In the genomic region with DNA sequence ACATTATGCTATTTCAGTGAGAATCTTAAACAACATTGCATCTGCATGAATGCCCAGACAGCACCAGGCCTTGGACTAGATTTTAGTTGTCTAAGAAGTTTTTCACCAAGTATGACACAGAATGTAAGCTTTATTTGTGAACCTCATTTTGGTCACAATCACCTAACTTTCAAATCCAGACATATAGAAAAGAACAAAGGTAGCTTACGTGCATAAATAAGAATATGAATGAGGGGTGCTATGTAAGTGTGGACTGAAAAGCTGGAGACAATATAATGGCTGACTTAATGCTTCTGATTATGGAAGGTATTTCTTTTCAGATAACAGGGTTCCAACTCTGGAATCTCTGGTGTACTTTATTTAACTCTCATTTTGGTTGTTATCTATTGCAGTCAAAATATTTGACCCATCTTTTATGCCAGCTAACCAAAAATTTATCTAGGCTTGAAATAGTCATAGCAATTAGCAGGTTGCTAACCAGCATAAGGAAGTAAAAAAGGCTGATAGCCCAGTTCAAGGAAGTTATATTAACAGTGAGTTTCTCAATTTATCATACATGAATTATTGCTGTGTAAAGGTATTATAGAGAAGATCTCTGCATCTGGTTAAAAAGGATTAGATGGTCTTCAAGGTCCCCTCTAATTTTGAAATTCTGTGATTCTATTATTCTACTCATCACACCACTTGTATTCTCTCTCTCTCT, we compare ENCODE assay signal across 18 cellular contexts. TPM values are rescaled to one million over a fixed set of nuclear protein-coding genes. Genes with fewer than 3 reads are reported as not detected.
DNase-seq lines count a peak whose midpoint lies in the region; ATAC-seq, FAIRE-seq and TF ChIP-seq lines count a peak whose summit lies in the region.
"Had no signal": no experiment of that assay in that cellular context is flagged by ENCODE, and none has a peak within 500 bp of the region (broad histone marks: within the 10 kb centered on the region; RNA-seq: fewer than 3 reads in every experiment).

No MANE protein-coding gene starts in this region.

- WGBS in A549 (ENCODE audit: missing lambda C conversion rate), result 88% methylated on average over 1 of the region's 1 CpG
- WGBS in body of pancreas, 2 donors, result 93 to 96% methylated on average over 1 of the region's 1 CpG

- no peak for TF ChIP-seq RAD21 in A549 (conservative IDR thresholded peaks at IDR 0.05 in 1 of 2, IDR thresholded peaks at IDR 0.05 in 1 of 2)

- no peak for DNase-seq in A549 (ENCODE audit: low read depth in 1 of 2, low spot score in 1 of 2)
- DNase-seq in CD1c-positive myeloid dendritic cell (ENCODE audit: extremely low spot score), result peak; percentile 28
- DNase-seq in NCI-H69 (lab: John Stamatoyannopoulos, UW), result peak; percentile 13
- no peak for DNase-seq in body of pancreas
- DNase-seq in SW480 (ENCODE audit: low spot score), result no peak
- DNase-seq in NCI-H526 treated with DMSO at 0.1 percent for 48 hours (lab: John Stamatoyannopoulos, UW), result no peak
- DNase-seq: DMS 273 treated with DMSO at 0.1 percent for 48 hours, EL, H7, NCI-H1092 treated with DMSO at 0.1 percent for 48 hours, NCI-H1694, NCI-H2107, NCI-H82, OCI-M1, RPMI8226 had no signal

- peak in 1 of 2 experiments; percentile 5; a peak in 1 of 6 replicates for ATAC-seq in A549
- ATAC-seq in body of pancreas, result peak; percentile 30
- ATAC-seq in HG02852 (IDR thresholded peaks at IDR 0.05; ENCODE audit: unreplicated experiment), result no peak
- ATAC-seq in HG03108 (IDR thresholded peaks at IDR 0.05; ENCODE audit: unreplicated experiment), result no peak

- CTCF ChIA-PET in A549 (lab: Yijun Ruan, JAX), result interaction anchor here (1.2 to 1.5 kb wide), 2 partner anchors 26 to 476 kb away, joined by 3 to 4 read pairs; no protein-coding TSS in a partner anchor

- TF ChIP-seq EP300 in A549 (IDR thresholded peaks at IDR 0.05), result no peak

- H3K4me3 ChIP-seq in A549 (no peak overlapping the region), body of pancreas (no peak overlapping the region)
- H3K4me3 ChIP-seq: BLaER1 had no signal

- intact Hi-C loops in body of pancreas (cut with DNase I), result no loop called here

- POLR2A ChIA-PET in A549 (lab: Yijun Ruan, JAX), result no interaction called here

- H3K27me3 ChIP-seq in body of pancreas, result no peaks in the 10 kb centered on the region
- H3K27me3 ChIP-seq: BLaER1 had no signal

- H3K4me1 ChIP-seq in A549, result peaks cover 92% of the 10 kb centered on the region
- no peaks in the 10 kb centered on the region for H3K4me1 ChIP-seq in body of pancreas
- H3K4me1 ChIP-seq: BLaER1 had no signal

- no peak for TF ChIP-seq POLR2A in A549 (IDR thresholded peaks at IDR 0.05; ENCODE audit: low read length)
- no peak for TF ChIP-seq POLR2A in body of pancreas (IDR thresholded peaks at IDR 0.05)

- TF ChIP-seq CTCF in A549 (IDR thresholded peaks at IDR 0.05), result no peak
- no peak for TF ChIP-seq CTCF in body of pancreas (IDR thresholded peaks at IDR 0.05)

- H3K9me3 ChIP-seq in A549, result no peaks in the 10 kb centered on the region
- no peaks in the 10 kb centered on the region for H3K9me3 ChIP-seq in body of pancreas
- H3K9me3 ChIP-seq: BLaER1 had no signal

- H3K27ac ChIP-seq in A549 (no peak overlapping the region; a peak in 1 of 6 replicates), body of pancreas (no peak overlapping the region)
- H3K27ac ChIP-seq: BLaER1 had no signal

- FAIRE-seq in A549 (lab: Jason Lieb, UNC), result no peak

- H3K36me3 ChIP-seq in body of pancreas (replicated peaks in 1 of 2; ENCODE audit: insufficient read depth in 1 of 2, low read depth in 2 of 2), result no peaks in the 10 kb centered on the region
- H3K36me3 ChIP-seq: BLaER1 had no signal

- H3K4me2 ChIP-seq in A549, result peak overlapping the region; percentile 79; the same call in 2 of the 3 replicates
- H3K4me2 ChIP-seq: BLaER1 had no signal

TF ChIP-seq in A549, 52 proteins besides CTCF, POLR2A, EP300 and RAD21:
- 0 out of 2 replicates have a peak, but pooled peaks have one; percentile 40 for TF ChIP-seq HOXA7 (CRISPR knock-in tag; IDR thresholded peaks at IDR 0.05)
- TF ChIP-seq NFE2L2 (conservative IDR thresholded peaks at IDR 0.05; ENCODE audit: low read length), result no peak

RNA-seq across cellular contexts. Expression of gene SLC7A11, which starts 36.5 kb away (rescaled TPM):
- polyA plus RNA-seq in A549 (2011; rRNA removed) (125 and 161 TPM in 2 replicates), A549 (2017; fragmentation: RNase III; extraction: RNeasy Plus Mini Kit Qiagen cat#74134 plus additional on column Dnase treatment) (52.0 to 53.9 TPM (median 52.4 TPM) in 3 replicates)
- 16.0 and 18.3 TPM in 2 replicates for polyA plus RNA-seq in A549 (2012; cell fraction: cytosol; rRNA removed)
- polyA plus RNA-seq in A549 (2012; cell fraction: nucleus; rRNA removed), result 15.2 and 26.8 TPM in 2 replicates
- polyA minus RNA-seq in A549 (2011; rRNA and poly(A)+ RNA removed), result 201 and 266 TPM in 2 replicates
- 1 to 10 TPM; 3.3 to 3.4 TPM for total RNA-seq in body of pancreas

Comparison
In these comparisons a context has a peak if more than half of its experiments do, and no peak if none do; other contexts are left out.
1. DNase-seq: peak in CD1c-positive myeloid dendritic cell (single experiment) and NCI-H69 (single experiment); none in A549 (0 of 2), body of pancreas (0 of 4), SW480 (single experiment) and NCI-H526 treated with DMSO at 0.1 percent for 48 hours (single experiment).